8 cellular contexts compared by ENCODE assay signal in genomic region chrX:20252392-20253231, GRCh38. TPM values are rescaled to one million over a fixed set of nuclear protein-coding genes. Genes with fewer than 3 reads are reported as not detected.
DNase-seq lines count a peak whose midpoint lies in the region; ATAC-seq, FAIRE-seq and TF ChIP-seq lines count a peak whose summit lies in the region.

No MANE protein-coding gene starts in this region.

- DNase-seq in CD14-positive monocyte (ENCODE audit: low spot score) (peak; percentile 58), NCI-H226 (peak; percentile 55), epithelial cell of proximal tubule (ENCODE audit: low read depth) (no peak), nephron progenitor cell (peak; percentile 35), urothelium cell line (ENCODE audit: low spot score) (peak; percentile 14)
- DNase-seq in activated CD8-positive, alpha-beta T cell treated with anti-CD3 and anti-CD28 coated beads, Interleukin-2, amount 10 ng/mL, durations not matched to agents 7 days and 5 days, result peak; percentile 71

- intact Hi-C loops in CD14-positive monocyte (cut with micrococcal nuclease), result loop anchor here (2.0 to 5.0 kb wide), 2 partner anchors 190 kb away; no protein-coding TSS in a partner anchor

- FAIRE-seq in urothelium cell line (lab: Jason Lieb, UNC), result no peak

- TF ChIP-seq CTCF in CD14-positive monocyte (IDR thresholded peaks at IDR 0.05) (peak; percentile 66), epithelial cell of proximal tubule (conservative IDR thresholded peaks at IDR 0.05; ENCODE audit: low read depth, low read length) (peak; percentile 68), nephron progenitor cell (IDR thresholded peaks at IDR 0.05) (no peak)

- peak overlapping the region in 3 of 7 donors; percentile 25 to 72 (median 40) for H3K27ac Mint-ChIP-seq in CD14-positive monocyte
- peak overlapping the region; percentile 57 for H3K27ac Mint-ChIP-seq in activated CD8-positive, alpha-beta T cell treated with anti-CD3 and anti-CD28 coated beads, Interleukin-2, amount 10 ng/mL, durations not matched to agents 7 days and 5 days
- H3K27ac Mint-ChIP-seq in nephron progenitor cell, result no peak overlapping the region

- H3K4me1 Mint-ChIP-seq in CD14-positive monocyte (peaks cover 45% of the 10 kb centered on the region), nephron progenitor cell (no peaks in the 10 kb centered on the region)
- H3K4me1 Mint-ChIP-seq in activated CD8-positive, alpha-beta T cell treated with anti-CD3 and anti-CD28 coated beads, Interleukin-2, amount 10 ng/mL, durations not matched to agents 7 days and 5 days (ENCODE audit: low read depth), result peaks cover 52% of the 10 kb centered on the region

- no peak overlapping the region for H3K4me3 ChIP-seq in epithelial cell of proximal tubule (ENCODE audit: low read depth, low read length)

- H3K4me3 Mint-ChIP-seq in CD14-positive monocyte, result no peak overlapping the region
- no peak overlapping the region for H3K4me3 Mint-ChIP-seq in activated CD8-positive, alpha-beta T cell treated with anti-CD3 and anti-CD28 coated beads, Interleukin-2, amount 10 ng/mL, durations not matched to agents 7 days and 5 days
- H3K4me3 Mint-ChIP-seq in nephron progenitor cell, result no peak overlapping the region

- H3K27me3 Mint-ChIP-seq in CD14-positive monocyte (ENCODE audit: low read depth in 3 of 3) (peaks cover 0 to 7% (median 0%) of the 10 kb centered on the region in 3 donors), nephron progenitor cell (ENCODE audit: low read depth, poor library complexity) (no peaks in the 10 kb centered on the region)
- no peaks in the 10 kb centered on the region for H3K27me3 Mint-ChIP-seq in activated CD8-positive, alpha-beta T cell treated with anti-CD3 and anti-CD28 coated beads, Interleukin-2, amount 10 ng/mL, durations not matched to agents 7 days and 5 days (ENCODE audit: low read depth)

- CTCF ChIA-PET in activated CD8-positive, alpha-beta T cell treated with anti-CD3 and anti-CD28 coated beads, Interleukin-2, amount 10 ng/mL, durations not matched to agents 7 days and 5 days (lab: Charles Lee), result interaction anchor here (0.6 to 3.2 kb wide), 15 partner anchors 9 to 277 kb away, joined by 3 to 27 read pairs (median 4); partner anchors contain the start of gene RPS6KA3

- POLR2A ChIA-PET in activated CD8-positive, alpha-beta T cell treated with anti-CD3 and anti-CD28 coated beads, Interleukin-2, amount 10 ng/mL, durations not matched to agents 7 days and 5 days (lab: Charles Lee), result interaction anchor here (0.6 to 1.4 kb wide), 3 partner anchors 12 to 594 kb away, joined by 3 to 5 read pairs (median 4); no protein-coding TSS in a partner anchor

- H3K36me3 Mint-ChIP-seq in CD14-positive monocyte, result no peaks in the 10 kb centered on the region
- H3K36me3 Mint-ChIP-seq in activated CD8-positive, alpha-beta T cell treated with anti-CD3 and anti-CD28 coated beads, Interleukin-2, amount 10 ng/mL, durations not matched to agents 7 days and 5 days (ENCODE audit: low read depth), result peaks cover 32% of the 10 kb centered on the region
- H3K36me3 Mint-ChIP-seq in nephron progenitor cell (ENCODE audit: low read depth), result peaks cover 78% of the 10 kb centered on the region

- ATAC-seq in GM19463 (IDR thresholded peaks at IDR 0.05; ENCODE audit: unreplicated experiment), result peak; percentile 85
- peak; percentile 80 for ATAC-seq in activated CD8-positive, alpha-beta T cell treated with anti-CD3 and anti-CD28 coated beads, Interleukin-2, amount 10 ng/mL, durations not matched to agents 7 days and 5 days
- ATAC-seq in HG02759 (IDR thresholded peaks at IDR 0.05; ENCODE audit: unreplicated experiment), result no peak

- H3K9me3 Mint-ChIP-seq in CD14-positive monocyte (peaks cover 0 to 4% (median 0%) of the 10 kb centered on the region in 7 donors), nephron progenitor cell (peaks cover 80% of the 10 kb centered on the region)
- H3K9me3 Mint-ChIP-seq in activated CD8-positive, alpha-beta T cell treated with anti-CD3 and anti-CD28 coated beads, Interleukin-2, amount 10 ng/mL, durations not matched to agents 7 days and 5 days (ENCODE audit: insufficient read depth), result no peaks in the 10 kb centered on the region

RNA-seq across cellular contexts. Expression of gene RPS6KA3, which starts 14.1 kb away (rescaled TPM):
- polyA plus RNA-seq in CD14-positive monocyte, result 10 to 100 TPM; 14.6 to 21.6 TPM
- 10 to 100 TPM; 80.2 to 82.0 TPM for total RNA-seq in activated CD8-positive, alpha-beta T cell treated with anti-CD3 and anti-CD28 coated beads, Interleukin-2, amount 10 ng/mL, durations not matched to agents 7 days and 5 days
- 17.2 and 17.5 TPM in 2 replicates for total RNA-seq in epithelial cell of proximal tubule
